In the genomic region with DNA sequence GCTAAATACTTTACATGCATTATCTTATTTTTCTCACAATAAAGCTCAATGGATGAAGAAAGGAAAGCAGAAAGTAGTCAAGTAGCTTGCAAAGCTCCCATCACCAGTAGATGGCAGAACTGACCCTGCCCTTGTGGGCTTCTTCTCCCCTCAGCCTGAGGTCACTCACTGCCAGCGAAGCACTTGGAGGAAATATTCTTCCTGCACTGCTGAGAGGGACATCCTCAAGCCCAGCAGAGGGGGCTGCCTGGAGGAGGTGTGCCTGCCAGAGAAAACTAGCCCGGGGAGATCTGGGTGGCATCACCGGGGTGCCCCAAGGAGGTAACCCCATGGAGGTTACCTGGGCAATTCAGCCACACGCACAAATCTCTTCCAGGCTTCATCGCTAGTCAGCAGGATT, we compare ENCODE assay signal across 8 cellular contexts. TPM values are rescaled to one million over a fixed set of nuclear protein-coding genes. Genes with fewer than 3 reads are reported as not detected.
A peak's percentile ranks its signal among the peaks of the same experiment; 100 is the strongest.
DNase-seq lines count a peak whose midpoint lies in the region; TF ChIP-seq lines count a peak whose summit lies in the region.

No MANE protein-coding gene starts in this region.

- intact Hi-C loops in posterior cingulate gyrus (cut with DNase I), result loop anchor here (5.0 kb wide), 1 partner anchor 42 kb away; the partner anchor contains the start of gene APOL2

- H3K4me3 ChIP-seq in AG09309 (ENCODE audit: control insufficient read depth, low read depth, low read length), result no peak overlapping the region

- TF ChIP-seq CTCF in AG09309 (IDR thresholded peaks at IDR 0.05; ENCODE audit: control insufficient read depth, insufficient read depth, low read depth, low read length, missing control alignments) (peak; percentile 79), GM12873 (IDR thresholded peaks at IDR 0.05; ENCODE audit: insufficient read depth, low read depth, low read length, missing control alignments) (peak; percentile 80), glutamatergic neuron (IDR thresholded peaks at IDR 0.05; ENCODE audit: partially characterized antibody, unreplicated experiment) (peak; percentile 49)

- DNase-seq in AG09309 (ENCODE audit: low read depth) (peak; percentile 41), OCI-M1 (lab: John Stamatoyannopoulos, UW) (peak; percentile 71), glutamatergic neuron (peak; percentile 67), posterior cingulate gyrus (peak in 6 of 10 donors; percentile 42 to 92 (median 49)), NCI-H1048 (lab: John Stamatoyannopoulos, UW) (no peak), NCI-H2107 treated with DMSO at 0.1 percent for 48 hours (lab: John Stamatoyannopoulos, UW; ENCODE audit: unreplicated experiment) (no peak)
- DNase-seq in activated naive CD4-positive, alpha-beta T cell treated with anti-CD3 and anti-CD28 coated beads, Interleukin-2, amount 50 U/mL, for 16 hours, result peak; percentile 41

- H3K27me3 Mint-ChIP-seq in glutamatergic neuron (ENCODE audit: unreplicated experiment), result peaks cover 7% of the 10 kb centered on the region

- peaks cover 11% of the 10 kb centered on the region for H3K9me3 Mint-ChIP-seq in glutamatergic neuron (ENCODE audit: unreplicated experiment)

- H3K27ac Mint-ChIP-seq in glutamatergic neuron (ENCODE audit: unreplicated experiment), result no peak overlapping the region

- H3K4me1 Mint-ChIP-seq in glutamatergic neuron (ENCODE audit: low read depth, unreplicated experiment), result peaks cover 28% of the 10 kb centered on the region

- H3K36me3 Mint-ChIP-seq in glutamatergic neuron (ENCODE audit: unreplicated experiment), result no peaks in the 10 kb centered on the region

- H3K4me3 Mint-ChIP-seq in glutamatergic neuron (ENCODE audit: unreplicated experiment), result no peak overlapping the region

RNA-seq across cellular contexts. Expression of gene APOL4, which starts 6.6 kb away (rescaled TPM):
- not detected for total RNA-seq in glutamatergic neuron (ENCODE audit: unreplicated experiment)

RNA-seq across cellular contexts. Expression of gene APOL3, which starts 34.4 kb away (rescaled TPM):
- total RNA-seq in glutamatergic neuron (ENCODE audit: unreplicated experiment), result not detected

RNA-seq across cellular contexts. Expression of gene APOL2, which starts 44.4 kb away (rescaled TPM):
- total RNA-seq in glutamatergic neuron (ENCODE audit: unreplicated experiment), result not detected

RNA-seq across cellular contexts. Expression of gene APOL1, which starts 58.0 kb away (rescaled TPM):
- total RNA-seq in glutamatergic neuron (ENCODE audit: unreplicated experiment), result not detected

Comparison
In these comparisons a context has a peak if more than half of its experiments do, and no peak if none do; other contexts are left out.
1. DNase-seq: peak in AG09309 (single experiment), OCI-M1 (single experiment), activated naive CD4-positive, alpha-beta T cell treated with anti-CD3 and anti-CD28 coated beads, Interleukin-2, amount 50 U/mL, for 16 hours (single experiment), glutamatergic neuron (single experiment) and posterior cingulate gyrus (6 of 10); none in NCI-H1048 (single experiment) and NCI-H2107 treated with DMSO at 0.1 percent for 48 hours (single experiment).
2. Peak in every context shown above with its lines, with median percentiles within 50 percentile points of each other: CTCF ChIP-seq.